ENCODE assay signal across 18 cellular contexts in the genomic region with DNA sequence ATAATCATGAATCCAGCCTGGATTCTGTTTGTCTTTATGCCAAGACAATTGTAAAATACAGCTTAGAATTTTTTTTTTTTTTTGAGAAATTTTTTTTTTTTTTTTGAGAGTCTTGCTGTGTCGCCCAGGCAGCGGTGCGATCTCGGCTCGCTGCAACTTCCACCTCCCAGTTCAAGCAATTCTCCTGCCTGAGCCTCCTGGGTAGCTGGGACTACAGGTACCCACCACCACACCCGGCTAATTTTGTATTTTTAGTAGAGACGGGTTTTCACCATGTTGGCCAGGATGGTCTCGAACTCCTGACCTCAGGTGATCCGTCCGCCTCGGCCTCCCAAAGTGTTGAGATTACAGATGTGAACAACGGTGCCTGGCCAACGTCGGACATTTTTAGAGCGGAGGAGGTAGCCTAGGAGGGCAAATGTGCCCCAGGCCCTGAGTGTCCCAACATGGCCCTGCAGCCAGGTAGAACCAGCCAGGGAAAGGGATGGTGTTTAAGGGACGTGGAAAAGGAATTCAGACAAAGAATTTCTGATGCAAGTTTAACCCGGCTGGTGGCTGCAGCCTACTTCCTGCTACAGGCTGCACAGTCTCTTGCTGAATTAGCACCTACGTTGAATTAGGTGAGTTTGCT.
DNase-seq lines count a peak whose midpoint lies in the region; ATAC-seq and TF ChIP-seq lines count a peak whose summit lies in the region.
"Had no signal": no experiment of that assay in that cellular context is flagged by ENCODE, and none has a peak within 500 bp of the region (broad histone marks: within the 10 kb centered on the region; RNA-seq: fewer than 3 reads in every experiment).

No MANE protein-coding gene starts in this region.

- H4K20me1 ChIP-seq in OCI-LY3 (ENCODE audit: insufficient read depth, low read length) = no peaks in the 10 kb centered on the region

- H3K27ac Mint-ChIP-seq in activated T-helper 2 cell treated with anti-CD3 and anti-CD28 coated beads, Interferon-gamma antibody, Interleukin-2, Interleukin-4, amounts not matched to agents 10 μg/mL and 5 μg/mL and 100 μg/mL, durations not matched to agents 14 hours and 24 hours and 36 hours = no peak overlapping the region
- H3K27ac Mint-ChIP-seq: activated naive CD8-positive, alpha-beta T cell treated with anti-CD3 and anti-CD28 coated beads, Interleukin-2, amount 50 U/mL, for 24 hours; brain had no signal

- no peaks in the 10 kb centered on the region for H3K36me3 Mint-ChIP-seq in activated T-helper 2 cell treated with anti-CD3 and anti-CD28 coated beads, Interferon-gamma antibody, Interleukin-2, Interleukin-4, amounts not matched to agents 10 μg/mL and 5 μg/mL and 100 μg/mL, durations not matched to agents 14 hours and 24 hours and 36 hours (ENCODE audit: low read depth)
- H3K36me3 Mint-ChIP-seq: brain had no signal

- H3K36me3 ChIP-seq in OCI-LY3 (replicated peaks; ENCODE audit: low read depth, low read length) = peaks cover 2% of the 10 kb centered on the region
- peaks cover 3% of the 10 kb centered on the region for H3K36me3 ChIP-seq in thymus (ENCODE audit: control insufficient read depth, insufficient read depth)
- H3K36me3 ChIP-seq: HAP-1 had no signal

- H3K9ac ChIP-seq in OCI-LY3 (ENCODE audit: low read length) = peak overlapping the region; percentile 39; the same call in 1 of the 2 replicates

- peaks cover 38% of the 10 kb centered on the region for H3K4me1 Mint-ChIP-seq in activated T-helper 2 cell treated with anti-CD3 and anti-CD28 coated beads, Interferon-gamma antibody, Interleukin-2, Interleukin-4, amounts not matched to agents 10 μg/mL and 5 μg/mL and 100 μg/mL, durations not matched to agents 14 hours and 24 hours and 36 hours (ENCODE audit: low read depth)

- no peak for TF ChIP-seq CTCF in OCI-LY3 (IDR thresholded peaks at IDR 0.05; ENCODE audit: low read depth, low read length)

- H3K27me3 ChIP-seq in OCI-LY3 (ENCODE audit: low read depth, low read length) = peaks cover 10% of the 10 kb centered on the region
- H3K27me3 ChIP-seq in thymus (ENCODE audit: control insufficient read depth, insufficient read depth) = no peaks in the 10 kb centered on the region

- peaks cover 68% of the 10 kb centered on the region for H3K4me1 ChIP-seq in OCI-LY3 (ENCODE audit: low read length)
- peaks cover 39% of the 10 kb centered on the region for H3K4me1 ChIP-seq in thymus (ENCODE audit: control insufficient read depth, insufficient read depth, low read length)

- H2AFZ ChIP-seq in OCI-LY3 (ENCODE audit: low read depth, low read length) = no peak overlapping the region

- no peaks in the 10 kb centered on the region for H3K9me3 Mint-ChIP-seq in activated T-helper 2 cell treated with anti-CD3 and anti-CD28 coated beads, Interferon-gamma antibody, Interleukin-2, Interleukin-4, amounts not matched to agents 10 μg/mL and 5 μg/mL and 100 μg/mL, durations not matched to agents 14 hours and 24 hours and 36 hours
- H3K9me3 Mint-ChIP-seq: activated naive CD8-positive, alpha-beta T cell treated with anti-CD3 and anti-CD28 coated beads, Interleukin-2, amount 50 U/mL, for 24 hours had no signal

- H3K4me2 ChIP-seq in OCI-LY3 (ENCODE audit: low read length) = peak overlapping the region; percentile 77

- H3K4me3 Mint-ChIP-seq in activated T-helper 2 cell treated with anti-CD3 and anti-CD28 coated beads, Interferon-gamma antibody, Interleukin-2, Interleukin-4, amounts not matched to agents 10 μg/mL and 5 μg/mL and 100 μg/mL, durations not matched to agents 14 hours and 24 hours and 36 hours (ENCODE audit: low read depth) = no peak overlapping the region
- H3K4me3 Mint-ChIP-seq: activated CD4-positive, alpha-beta T cell treated with anti-CD3 and anti-CD28 coated beads for 36 hours; brain had no signal

- 0 out of 2 replicates have a peak, but pooled peaks cover 3% of the 10 kb centered on the region for H3K9me3 ChIP-seq in OCI-LY3 (ENCODE audit: insufficient read depth, low read length)
- H3K9me3 ChIP-seq in thymus (ENCODE audit: control insufficient read depth) = peaks cover 2% of the 10 kb centered on the region

- DNase-seq in Right ventricle myocardium superior (peak; percentile 43), left ventricle myocardium superior (no peak), kidney tubule cell (ENCODE audit: low spot score) (peak; percentile 45), CD1c-positive myeloid dendritic cell (ENCODE audit: extremely low spot score) (no peak)
- DNase-seq in activated T-helper 2 cell treated with anti-CD3 and anti-CD28 coated beads, Interferon-gamma antibody, Interleukin-2, Interleukin-4, amounts not matched to agents 10 μg/mL and 5 μg/mL and 100 μg/mL, durations not matched to agents 14 hours and 24 hours and 36 hours (ENCODE audit: low spot score) = no peak
- DNase-seq: ACHN; activated naive CD8-positive, alpha-beta T cell treated with anti-CD3 and anti-CD28 coated beads, Interleukin-2, amount 50 U/mL, for 24 hours; Kasumi-1; NCI-H1417; NCI-H748 treated with DMSO at 0.1 percent for 48 hours; SIG-M5; stimulated activated CD4-positive, alpha-beta T cell treated with anti-CD3 and anti-CD28 coated beads, Interleukin-12 subunit alpha, Interleukin-12 subunit beta, amount 100 ng/mL, for 4 hours had no signal

- ATAC-seq in Right ventricle myocardium superior (ENCODE audit: poor library complexity) (no peak), left ventricle myocardium superior (no peak), HG02870 (IDR thresholded peaks at IDR 0.05; ENCODE audit: unreplicated experiment) (no peak)
- ATAC-seq: activated CD4-positive, alpha-beta T cell treated with anti-CD3 and anti-CD28 coated beads for 36 hours; activated naive CD8-positive, alpha-beta T cell treated with anti-CD3 and anti-CD28 coated beads, Interleukin-2, amount 50 U/mL, for 24 hours had no signal

- H3K27ac ChIP-seq in OCI-LY3 (ENCODE audit: low read length) = no peak overlapping the region
- H3K27ac ChIP-seq in thymus (ENCODE audit: low read depth) = peak overlapping the region; percentile 8

- peaks cover 10% of the 10 kb centered on the region for H3K27me3 Mint-ChIP-seq in activated T-helper 2 cell treated with anti-CD3 and anti-CD28 coated beads, Interferon-gamma antibody, Interleukin-2, Interleukin-4, amounts not matched to agents 10 μg/mL and 5 μg/mL and 100 μg/mL, durations not matched to agents 14 hours and 24 hours and 36 hours (ENCODE audit: low read depth)

- intact Hi-C loops in Right ventricle myocardium superior (cut with DNase I) (no loop called here), left ventricle myocardium superior (cut with micrococcal nuclease) (loop anchor here (10.0 kb wide), 1 partner anchor 138 kb away; the partner anchor contains the start of gene GADD45B)
- intact Hi-C loops in activated T-helper 2 cell treated with anti-CD3 and anti-CD28 coated beads, Interferon-gamma antibody, Interleukin-2, Interleukin-4, amounts not matched to agents 10 μg/mL and 5 μg/mL and 100 μg/mL, durations not matched to agents 14 hours and 24 hours and 36 hours (cut with micrococcal nuclease) = loop anchor here (5.0 kb wide), 1 partner anchor 60 kb away; no protein-coding TSS in a partner anchor

- WGBS in thymus = 82% methylated on average over 18 of the region's 18 CpGs

- peak overlapping the region; percentile 63 for H3K4me3 ChIP-seq in OCI-LY3 (ENCODE audit: low read length)
- no peak overlapping the region for H3K4me3 ChIP-seq in thymus (ENCODE audit: low read length)
- H3K4me3 ChIP-seq: HAP-1 had no signal

- no peaks in the 10 kb centered on the region for H3K79me2 ChIP-seq in OCI-LY3 (ENCODE audit: low read length)

Comparison
In these comparisons a context has a peak if more than half of its experiments do, and no peak if none do; other contexts are left out.
1. DNase-seq: peak in Right ventricle myocardium superior (single experiment) and kidney tubule cell (single experiment); none in left ventricle myocardium superior (single experiment), activated T-helper 2 cell treated with anti-CD3 and anti-CD28 coated beads, Interferon-gamma antibody, Interleukin-2, Interleukin-4, amounts not matched to agents 10 μg/mL and 5 μg/mL and 100 μg/mL, durations not matched to agents 14 hours and 24 hours and 36 hours (single experiment) and CD1c-positive myeloid dendritic cell (single experiment).